In the genomic region with DNA sequence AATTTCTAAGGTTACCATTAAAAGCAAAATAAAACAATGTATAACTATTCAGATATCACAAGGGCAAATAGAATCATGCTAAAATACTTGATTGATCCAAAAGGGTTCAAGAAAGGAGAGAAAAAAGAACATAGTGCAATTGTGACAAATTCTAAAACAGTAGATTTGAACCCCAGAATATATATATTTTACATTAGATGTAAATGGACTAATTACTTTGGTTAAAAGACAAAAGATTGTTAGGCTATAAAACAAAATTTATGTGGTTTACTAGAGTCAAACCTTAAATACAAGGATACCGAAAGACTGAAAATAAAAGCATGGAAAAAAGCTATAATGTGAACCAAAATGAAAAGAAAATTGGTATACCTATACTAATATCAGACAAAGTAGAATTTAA, we compare ENCODE assay signal across 27 cellular contexts.
"Had no signal": no experiment of that assay in that cellular context is flagged by ENCODE, and none has a peak within 500 bp of the region (broad histone marks: within the 10 kb centered on the region; RNA-seq: fewer than 3 reads in every experiment).

No MANE protein-coding gene starts in this region.

- DNase-seq: stimulated activated CD4-positive, alpha-beta T cell treated with anti-CD3 and anti-CD28 coated beads, Interleukin-2, amount 100 ng/mL, for 48 hours; stimulated activated CD4-positive, alpha-beta T cell treated with anti-CD3 and anti-CD28 coated beads, Interleukin-4, amount 100 ng/mL, for 1 hour; stimulated activated CD4-positive, alpha-beta T cell treated with anti-CD3 and anti-CD28 coated beads, Interleukin-4, amount 100 ng/mL, for 24 hours; stimulated activated CD4-positive, alpha-beta T cell treated with anti-CD3 and anti-CD28 coated beads, Interleukin-4, amount 100 ng/mL, for 4 hours; stimulated activated CD8-positive, alpha-beta memory T cell treated with anti-CD3 and anti-CD28 coated beads, Interleukin-4, amount 100 ng/mL, for 48 hours; stimulated activated naive B cell treated with anti-CD40 and anti-IgM and Interleukin-4, amounts not matched to agents 10 μg/mL and 1 μg/mL and 100 μg/mL, for 72 hours; stimulated activated naive CD4-positive, alpha-beta T cell; stimulated activated naive CD4-positive, alpha-beta T cell treated with Interleukin-2 at 50 U/mL for 16 hours; stimulated activated naive CD8-positive, alpha-beta T cell treated with anti-CD3 and anti-CD28 coated beads, Interleukin-15, amount 100 ng/mL, for 72 hours; stimulated activated naive CD8-positive, alpha-beta T cell treated with anti-CD3 and anti-CD28 coated beads, Interleukin-15, Interleukin-2, amounts not matched to agents 100 U/mL and 50 U/mL, for 24 hours; stomach; substantia nigra; testis; thyroid gland; tibial artery; transverse colon; trophoblast cell; upper lobe of left lung; upper lobe of right lung; uterus had no signal

- H3K4me3 ChIP-seq: stomach, suprapubic skin, testis, thoracic aorta, thyroid gland, tibial artery, tibial nerve, transverse colon, upper lobe of left lung, upper lobe of right lung, uterus, vagina had no signal

- FAIRE-seq: urothelium cell line had no signal

- H3K4me1 ChIP-seq: stomach, suprapubic skin, testis, thyroid gland, tibial artery, tibial nerve, transverse colon, upper lobe of left lung, upper lobe of right lung, uterus, vagina had no signal

- H3K9me3 ChIP-seq: testis, thyroid gland, transverse colon, upper lobe of right lung, vagina had no signal

- ATAC-seq: stimulated activated effector memory CD8-positive, alpha-beta T cell treated with anti-CD3 and anti-CD28 coated beads, Interleukin-12 subunit alpha, Interleukin-12 subunit beta, amount 100 ng/mL, for 72 hours; stimulated activated memory B cell treated with anti-CD40 and anti-IgM and Interleukin-4, amounts not matched to agents 10 μg/mL and 1 μg/mL and 100 μg/mL, for 72 hours; stimulated activated naive B cell treated with anti-CD40 and anti-IgM and Interleukin-4, amounts not matched to agents 10 μg/mL and 1 μg/mL and 100 μg/mL, for 72 hours; stimulated activated naive CD8-positive, alpha-beta T cell treated with anti-CD3 and anti-CD28 coated beads, Interleukin-15, amount 100 ng/mL, for 72 hours; stimulated activated naive CD8-positive, alpha-beta T cell treated with anti-CD3 and anti-CD28 coated beads, Interleukin-15, Interleukin-2, amounts not matched to agents 100 U/mL and 50 U/mL, for 24 hours; upper lobe of right lung had no signal

- H3K27me3 ChIP-seq: stomach, suprapubic skin, testis, thyroid gland, tibial artery, tibial nerve, transverse colon, upper lobe of left lung, upper lobe of right lung, uterus, vagina had no signal

- H3K36me3 ChIP-seq: stomach, suprapubic skin, thoracic aorta, thyroid gland, tibial nerve, transverse colon, upper lobe of left lung, upper lobe of right lung, uterus, vagina had no signal

- H3K27ac ChIP-seq: stomach, suprapubic skin, testis, thoracic aorta, thyroid gland, tibial artery, tibial nerve, transverse colon, upper lobe of left lung, upper lobe of right lung, uterus, vagina had no signal
